ENCODE assay signal across 3 cellular contexts in the genomic region with DNA sequence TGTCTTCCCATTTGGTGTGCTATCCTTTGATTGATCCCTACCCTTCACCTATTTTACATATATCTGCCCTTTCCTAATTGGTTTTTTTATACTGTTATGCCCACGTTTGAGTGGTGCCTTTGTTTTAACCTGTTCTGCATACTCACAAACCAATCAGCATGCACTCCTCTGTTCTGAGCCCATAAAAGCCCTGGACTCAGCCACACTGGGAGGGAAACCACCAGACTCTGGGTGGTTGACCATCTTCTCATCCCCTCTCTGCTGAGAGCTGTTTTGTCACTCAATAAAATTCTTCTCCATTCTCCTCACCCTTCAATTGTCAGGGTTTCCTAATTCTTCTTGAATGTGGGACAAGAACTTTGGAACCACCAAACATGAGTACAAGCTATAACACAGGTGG.
"Had no signal": no experiment of that assay in that cellular context is flagged by ENCODE, and none has a peak within 500 bp of the region (broad histone marks: within the 10 kb centered on the region; RNA-seq: fewer than 3 reads in every experiment).

No MANE protein-coding gene starts in this region.

- DNase-seq: GDM1, GF-D8 had no signal

- H3K4me3 ChIP-seq: GM12878 had no signal
